In the genomic region with DNA sequence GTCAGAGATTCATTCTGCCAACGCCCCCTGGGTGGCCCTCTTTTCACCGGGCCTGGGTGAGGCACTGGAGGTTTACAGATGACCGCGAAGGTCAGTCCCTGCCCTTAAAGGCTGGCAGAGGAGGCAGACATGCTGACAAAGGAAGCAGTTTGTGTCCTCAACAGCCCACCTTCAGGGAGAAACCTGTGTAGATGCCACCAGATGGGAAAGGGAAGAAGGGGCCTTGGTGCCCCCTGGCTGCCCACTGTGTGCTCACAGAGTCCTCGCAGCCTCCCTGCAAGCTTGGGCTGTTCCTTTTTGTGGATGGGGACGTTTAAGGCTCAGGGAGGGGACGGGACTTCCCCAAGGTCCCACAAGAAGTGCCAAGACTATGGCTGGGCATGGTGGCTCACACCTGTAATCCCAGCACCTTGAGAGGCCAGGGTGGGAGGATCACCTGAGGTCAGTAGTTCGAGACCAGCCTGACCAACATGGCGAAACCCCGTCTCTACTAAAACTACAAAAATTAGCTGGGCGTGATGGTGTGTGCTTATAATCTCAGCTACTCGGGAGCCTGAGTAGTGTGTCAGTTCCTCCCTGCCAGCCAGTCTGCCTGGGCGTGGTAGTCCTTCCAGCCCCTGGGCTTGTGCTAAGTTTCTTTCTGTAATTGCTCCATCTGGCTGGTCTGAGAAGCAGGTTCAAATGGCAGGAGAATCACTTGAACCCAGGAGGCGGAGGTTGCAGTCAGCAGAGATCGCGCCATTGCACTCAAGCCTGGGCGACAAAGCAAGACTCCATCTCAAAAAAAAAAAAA, we compare ENCODE assay signal across 13 cellular contexts. TPM values are rescaled to one million over a fixed set of nuclear protein-coding genes. Genes with fewer than 3 reads are reported as not detected.
DNase-seq lines count a peak whose midpoint lies in the region; ATAC-seq, FAIRE-seq and TF ChIP-seq lines count a peak whose summit lies in the region.
"Had no signal": no experiment of that assay in that cellular context is flagged by ENCODE, and none has a peak within 500 bp of the region (broad histone marks: within the 10 kb centered on the region; RNA-seq: fewer than 3 reads in every experiment).

No MANE protein-coding gene starts in this region.

- H3K4me3 Mint-ChIP-seq in type B pancreatic cell, result no peak overlapping the region
- H3K4me3 Mint-ChIP-seq: mesothelial cell of epicardium had no signal

- peaks cover 8% of the 10 kb centered on the region for H3K4me1 Mint-ChIP-seq in type B pancreatic cell (ENCODE audit: unreplicated experiment)

- no peak overlapping the region for H3K56ac ChIP-seq in H1 (replicated peaks; ENCODE audit: insufficient read length, low read depth, low read length)

- no peak overlapping the region for H3K4ac ChIP-seq in H1 (replicated peaks; ENCODE audit: insufficient read length, low read depth, low read length)

- H2BK15ac ChIP-seq in H1 (ENCODE audit: low read length), result peak overlapping the region; percentile 92; the same call in 1 of the 2 replicates

- TF ChIP-seq POLR2A in H1 (IDR thresholded peaks at IDR 0.05; ENCODE audit: control extremely low read depth in 1 of 2, low read depth in 2 of 2, low read length in 2 of 2), result no peak

- no peak for TF ChIP-seq EP300 in H1 (IDR thresholded peaks at IDR 0.05; ENCODE audit: borderline replicate concordance in 1 of 2, low read depth in 2 of 2, low read length in 2 of 2)

- no TSS peak for BruUV-seq in Panc1 (replicated peaks; lab: Mats Ljungman, UMichigan)

- H3K4me3 ChIP-seq in Panc1 (ENCODE audit: low read depth in 2 of 2, low read length in 2 of 2), result no peak overlapping the region
- H3K4me3 ChIP-seq in H1 (ENCODE audit: extremely low read depth in 1 of 4, insufficient read depth in 2 of 4, low read depth in 3 of 4, low read length in 4 of 4), result no peak overlapping the region
- H3K4me3 ChIP-seq in osteoblast (ENCODE audit: insufficient read depth, low read length), result no peak overlapping the region

- no peak overlapping the region for H2AK5ac ChIP-seq in H1 (ENCODE audit: low read depth, low read length)

- no peak overlapping the region for H2BK12ac ChIP-seq in H1 (ENCODE audit: low read depth, low read length)

- no peaks in the 10 kb centered on the region for H3K27me3 ChIP-seq in Panc1 (ENCODE audit: control insufficient read depth, insufficient read depth, low read length)
- no peaks in the 10 kb centered on the region for H3K27me3 ChIP-seq in H1 (replicated peaks in 1 of 4; ENCODE audit: control insufficient read depth in 3 of 4, extremely low read depth in 1 of 4, insufficient read depth in 3 of 4, low read length in 3 of 4)
- no peaks in the 10 kb centered on the region for H3K27me3 ChIP-seq in osteoblast (ENCODE audit: insufficient read depth, low read length)

- CTCF ChIA-PET in GM10248 (lab: Yijun Ruan, JAX) (interaction anchor here (1.2 to 1.5 kb wide), 2 partner anchors 8 to 76 kb away, joined by 4 read pairs; no protein-coding TSS in a partner anchor), Panc1 (lab: Charles Lee) (no interaction called here), H1 (lab: Charles Lee; ENCODE audit: partially characterized antibody) (interaction anchor here (0.6 to 3.9 kb wide), 14 partner anchors 10 to 167 kb away, joined by 3 to 37 read pairs (median 4); no protein-coding TSS in a partner anchor)

- H3K27me3 Mint-ChIP-seq in type B pancreatic cell, result no peaks in the 10 kb centered on the region

- TF ChIP-seq CTCF in GM10248 (IDR thresholded peaks at IDR 0.05; ENCODE audit: control extremely low read depth, extremely low read depth, low read depth, missing control alignments) (peak; percentile 22), Panc1 (IDR thresholded peaks at IDR 0.05) (no peak), H1 (IDR thresholded peaks at IDR 0.05; ENCODE audit: control extremely low read depth in 1 of 3, insufficient read depth in 1 of 3, low read depth in 1 of 3, low read length in 3 of 3) (peak in 2 of 3 experiments; percentile 59 to 68; a peak in 3 of 4 replicates), osteoblast (IDR thresholded peaks at IDR 0.05; ENCODE audit: extremely low read depth, low read depth, low read length) (no peak), type B pancreatic cell (conservative IDR thresholded peaks at IDR 0.05) (no peak)

- no peak for FAIRE-seq in H1 (lab: Jason Lieb, UNC)

- H4K20me1 ChIP-seq in H1 (replicated peaks in 1 of 2; ENCODE audit: control insufficient read depth in 1 of 2, insufficient read depth in 2 of 2, low read length in 2 of 2) (peaks cover 2 to 11% of the 10 kb centered on the region in 2 experiments), osteoblast (ENCODE audit: insufficient read depth, low read length) (peaks cover 12% of the 10 kb centered on the region)

- H3K4me2 ChIP-seq in H1 (ENCODE audit: insufficient read depth in 1 of 2, low read depth in 2 of 2, low read length in 2 of 2) (no peak overlapping the region), osteoblast (ENCODE audit: insufficient read depth, low read length) (no peak overlapping the region)

- ATAC-seq in Panc1, result no peak
- no peak for ATAC-seq in HG03196 (IDR thresholded peaks at IDR 0.05; ENCODE audit: unreplicated experiment)

- no peaks in the 10 kb centered on the region for H3K36me3 Mint-ChIP-seq in type B pancreatic cell
- H3K36me3 Mint-ChIP-seq: mesothelial cell of epicardium had no signal

- H2BK5ac ChIP-seq in H1 (ENCODE audit: low read depth, low read length), result no peak overlapping the region

- H2BK120ac ChIP-seq in H1 (replicated peaks; ENCODE audit: low read depth, low read length), result no peak overlapping the region

- no peak overlapping the region for H3K9ac ChIP-seq in H1 (replicated peaks in 1 of 4; ENCODE audit: extremely low read depth in 1 of 4, low read depth in 3 of 4, low read length in 3 of 4)

- no peak overlapping the region for H3K14ac ChIP-seq in H1 (ENCODE audit: insufficient read length)

- no peaks in the 10 kb centered on the region for H3K9me3 Mint-ChIP-seq in type B pancreatic cell
- H3K9me3 Mint-ChIP-seq: mesothelial cell of epicardium had no signal

- H3K4me1 ChIP-seq in Panc1 (ENCODE audit: control insufficient read depth, insufficient read depth, low read length) (peaks cover 98% of the 10 kb centered on the region), H1 (replicated peaks in 1 of 4; ENCODE audit: control insufficient read depth in 3 of 4, insufficient read depth in 4 of 4, low read length in 3 of 4) (peaks cover 0 to 25% (median 10%) of the 10 kb centered on the region in 4 experiments; a peak in 5 of 7 replicates), osteoblast (ENCODE audit: insufficient read depth, low read length) (peaks cover 64% of the 10 kb centered on the region)

- H3K23me2 ChIP-seq in H1 (ENCODE audit: low read depth, low read length), result no peaks in the 10 kb centered on the region

- H3K27ac Mint-ChIP-seq in type B pancreatic cell, result no peak overlapping the region
- H3K27ac Mint-ChIP-seq: mesothelial cell of epicardium had no signal

- POLR2A ChIA-PET in GM10248 (lab: Yijun Ruan, JAX), result no interaction called here
- POLR2A ChIA-PET in Panc1 (lab: Charles Lee), result interaction anchor here (0.8 kb wide), 1 partner anchor 32 kb away, joined by 3 read pairs; no protein-coding TSS in a partner anchor
- POLR2A ChIA-PET in H1 (lab: Charles Lee; ENCODE audit: partially characterized antibody), result interaction anchor here (0.9 kb wide), 1 partner anchor 19 kb away, joined by 3 read pairs; no protein-coding TSS in a partner anchor

- peak; percentile 75 to 83 for TF ChIP-seq RAD21 in H1 (IDR thresholded peaks at IDR 0.05 in 1 of 2, conservative IDR thresholded peaks at IDR 0.05 in 1 of 2; ENCODE audit: low read depth in 2 of 2, low read length in 2 of 2)

- H2AFZ ChIP-seq in H1 (ENCODE audit: low read length) (no peak overlapping the region), osteoblast (ENCODE audit: low read length) (no peak overlapping the region)

- no peak overlapping the region for H3K23ac ChIP-seq in H1 (ENCODE audit: insufficient read length)

- in situ Hi-C loops in Panc1 (cut with HindIII; ENCODE audit: low pct_unique_long_range_greater_than_20kb, low sequenced_read_pairs), result no loop called here

- no peak overlapping the region for H4K5ac ChIP-seq in H1 (ENCODE audit: insufficient read length, low read depth, low read length)

- no peaks in the 10 kb centered on the region for H3K9me3 ChIP-seq in Panc1 (ENCODE audit: control insufficient read depth, insufficient read depth, low read depth, low read length)
- H3K9me3 ChIP-seq in H1 (ENCODE audit: insufficient read depth in 2 of 2, low read depth in 1 of 2, low read length in 1 of 2), result no peaks in the 10 kb centered on the region
- no peaks in the 10 kb centered on the region for H3K9me3 ChIP-seq in osteoblast (ENCODE audit: low read depth, low read length)

- no peak overlapping the region for H2BK20ac ChIP-seq in H1 (ENCODE audit: low read length)

- WGBS in H1 (ENCODE audit: extremely low coverage in 1 of 2, insufficient coverage in 1 of 2, insufficient read length in 1 of 2, insufficient replicate concordance in 2 of 2, low coverage in 1 of 2, low lambda C conversion rate in 2 of 2, missing lambda C conversion rate in 1 of 2), 2 experiments, result 88% methylated on average over 17 of the region's 17 CpGs; no CpG with 5 or more reads in 1 of the 2 experiments

- H3K79me2 ChIP-seq in H1 (ENCODE audit: control insufficient read depth in 1 of 2, insufficient read depth in 2 of 2, low read length in 2 of 2), result no peaks in the 10 kb centered on the region
- peaks cover 100% of the 10 kb centered on the region for H3K79me2 ChIP-seq in osteoblast (ENCODE audit: insufficient read depth, low read length)

- H4K8ac ChIP-seq in H1 (ENCODE audit: extremely low read depth, insufficient read depth, low read length), result peak overlapping the region; percentile 30

- no peaks in the 10 kb centered on the region for H3K36me3 ChIP-seq in Panc1 (ENCODE audit: control insufficient read depth, insufficient read depth, low read length)
- no peaks in the 10 kb centered on the region for H3K36me3 ChIP-seq in H1 (ENCODE audit: control insufficient read depth in 2 of 4, insufficient read depth in 4 of 4, low read length in 3 of 4)
- peaks cover 64% of the 10 kb centered on the region for H3K36me3 ChIP-seq in osteoblast (ENCODE audit: insufficient read depth, low read length)

- H3K27ac ChIP-seq in Panc1 (ENCODE audit: low read length) (peak overlapping the region; percentile 87), H1 (ENCODE audit: low read depth, low read length) (no peak overlapping the region), osteoblast (ENCODE audit: low read depth, low read length) (peak overlapping the region; percentile 61)

- intact Hi-C loops in Panc1 (cut with micrococcal nuclease; ENCODE audit: unreplicated experiment), result no loop called here

- H4K91ac ChIP-seq in H1 (replicated peaks; ENCODE audit: insufficient read length, low read length), result peak overlapping the region; percentile 75

- no peak overlapping the region for H3K18ac ChIP-seq in H1 (ENCODE audit: extremely low read depth, low read length)

- peaks cover 5% of the 10 kb centered on the region; the same call in 1 of the 2 replicates for H3K79me1 ChIP-seq in H1 (ENCODE audit: low read depth, low read length)

- DNase-seq in GM10248 (ENCODE audit: extremely low spot score) (no peak), Panc1 (ENCODE audit: low read depth, low spot score) (no peak), H1 (ENCODE audit: low read depth in 1 of 2, low spot score in 2 of 2) (peak in 1 of 2 experiments; percentile 59), osteoblast (ENCODE audit: insufficient read length, low spot score, missing footprints) (peak; percentile 90), activated gamma-delta T cell treated with Interleukin-2 at 50 U/mL for 16 hours (no peak), germinal center (ENCODE audit: low spot score) (no peak), type B pancreatic cell (ENCODE audit: extremely low spot score, unreplicated experiment) (no peak)
- DNase-seq: activated CD8-positive, alpha-beta memory T cell treated with anti-CD3 and anti-CD28 coated beads, Interleukin-2, amount 50 U/mL, for 4 hours; DMS153; NCI-H524 treated with DMSO at 0.1 percent for 48 hours; T-helper 2 cell had no signal

RNA-seq across cellular contexts. Expression of gene NEK6, which starts 36.2 kb away (rescaled TPM):
- 56.3 TPM for total RNA-seq in Panc1 (2021; ENCODE audit: unreplicated experiment)
- polyA plus RNA-seq in Panc1 (2012; ENCODE audit: insufficient read length), result 74.0 TPM
- 16.6 and 19.7 TPM in 2 replicates for total RNA-seq in H1 (2021; fragmentation: NEBNext Ultra II Directional; extraction: Animal tissue kit (Norgen Biotek cat#: 25700))
- 17.7 and 23.9 TPM in 2 replicates for polyA plus RNA-seq in H1 (2011; rRNA removed)
- polyA plus RNA-seq in H1 (2011; cell fraction: cytosol; rRNA removed), result 12.8 TPM
- 19.1 TPM for polyA plus RNA-seq in H1 (2011; cell fraction: nucleus; rRNA removed)
- 8.7 to 13.7 TPM (median 12.4 TPM) in 4 replicates for polyA plus RNA-seq in H1 (2012, experiment 1 of 2)
- 6.3 TPM for polyA plus RNA-seq in H1 (2012, experiment 2 of 2)
- polyA plus RNA-seq in H1 (2013, experiment 1 of 2), result 9.1 TPM
- polyA plus RNA-seq in H1 (2013, experiment 2 of 2), result 9.1 TPM
- polyA minus RNA-seq in H1 (2011; rRNA and poly(A)+ RNA removed), result 21.8 and 31.4 TPM in 2 replicates
- 7.7 TPM for polyA minus RNA-seq in H1 (2011; cell fraction: cytosol; rRNA and poly(A)+ RNA removed)
- 18.9 TPM for polyA minus RNA-seq in H1 (2011; cell fraction: nucleus; rRNA and poly(A)+ RNA removed)
- total RNA-seq in osteoblast, result 128 and 130 TPM in 2 replicates
- total RNA-seq in type B pancreatic cell (ENCODE audit: low replicate concordance), result 4.6 and 19.3 TPM in 2 replicates

Comparison
In these comparisons a context has a peak if more than half of its experiments do, and no peak if none do; other contexts are left out.
1. CTCF ChIP-seq: peak in GM10248 (single experiment) and H1 (2 of 3); none in Panc1 (single experiment), osteoblast (single experiment) and type B pancreatic cell (single experiment).